8 cellular contexts compared by ENCODE assay signal in genomic region chr11:9664276-9665171, GRCh38. TPM values are rescaled to one million over a fixed set of nuclear protein-coding genes. Genes with fewer than 3 reads are reported as not detected.
A peak's percentile ranks its signal among the peaks of the same experiment; 100 is the strongest.
DNase-seq lines count a peak whose midpoint lies in the region; ATAC-seq and TF ChIP-seq lines count a peak whose summit lies in the region.

No MANE protein-coding gene starts in this region.

- H3K27me3 ChIP-seq in BE2C (no peaks in the 10 kb centered on the region), adrenal gland (no peaks in the 10 kb centered on the region)

- no peaks in the 10 kb centered on the region for H3K4me1 ChIP-seq in BE2C
- peaks cover 0 to 12% of the 10 kb centered on the region in 2 donors for H3K4me1 ChIP-seq in adrenal gland (replicated peaks in 1 of 2)

- ATAC-seq in GM18519 (IDR thresholded peaks at IDR 0.05; ENCODE audit: low FRiP score, unreplicated experiment) (peak; percentile 20), HG02970 (IDR thresholded peaks at IDR 0.05; ENCODE audit: low FRiP score, unreplicated experiment) (peak; percentile 46), left cardiac atrium (peak; percentile 68 to 73)

- peak overlapping the region; percentile 74 for H3K4me3 ChIP-seq in BE2C (ENCODE audit: low read depth, low read length)
- H3K4me3 ChIP-seq in adrenal gland = peak overlapping the region; percentile 22 to 96 (median 62)

- no peak for TF ChIP-seq POLR2A in adrenal gland (IDR thresholded peaks at IDR 0.05)

- DNase-seq in BE2C = peak; percentile 16
- DNase-seq in NOMO-1 treated with DMSO at 0.1 percent for 48 hours (lab: John Stamatoyannopoulos, UW; ENCODE audit: unreplicated experiment) = peak; percentile 30
- peak; percentile 44 to 62 (median 52) for DNase-seq in adrenal gland
- peak; percentile 40 for DNase-seq in left cardiac atrium
- DNase-seq in retina = peak; percentile 57
- no peak for DNase-seq in NCI-H1105 (lab: John Stamatoyannopoulos, UW)

- H3K9me3 ChIP-seq in BE2C (no peaks in the 10 kb centered on the region), adrenal gland (replicated peaks in 1 of 3) (no peaks in the 10 kb centered on the region)

- WGBS in adrenal gland, 4 donors = 4 to 6% (median 5%) methylated on average over 23 to 43 of the region's 43 CpGs

- H3K27ac ChIP-seq in adrenal gland = peak overlapping the region; percentile 30 to 96 (median 89)

- intact Hi-C loops in adrenal gland (cut with DNase I) (no loop called here), left cardiac atrium (cut with DNase I) (no loop called here)

- TF ChIP-seq CTCF in BE2C (IDR thresholded peaks at IDR 0.05; ENCODE audit: low read depth, low read length) (no peak), adrenal gland (IDR thresholded peaks at IDR 0.05) (no peak)

- no peaks in the 10 kb centered on the region for H3K36me3 ChIP-seq in BE2C
- H3K36me3 ChIP-seq in adrenal gland (replicated peaks in 1 of 2) = no peaks in the 10 kb centered on the region

RNA-seq across cellular contexts. Expression of gene SWAP70, which starts 0.6 kb away (rescaled TPM):
- polyA plus RNA-seq in BE2C (2012; ENCODE audit: insufficient read depth, insufficient read length, low read depth) = 6.5 TPM
- total RNA-seq in adrenal gland = 10 to 100 TPM; 13.3 to 23.5 (median 20.1) TPM
- 10 to 100 TPM in 1 of 3 donors, 1 to 10 TPM in 2; 6.5 to 17.2 (median 8.8) TPM for polyA plus RNA-seq in adrenal gland
- 10 to 100 TPM; 27.4 to 37.7 TPM for total RNA-seq in left cardiac atrium

Comparison
In these comparisons a context has a peak if more than half of its experiments do, and no peak if none do; other contexts are left out.
1. ATAC-seq: peak in every context shown above with its lines; median percentile 70 in left cardiac atrium; 46 in HG02970; 20 in GM18519.